ENCODE assay signal across 8 cellular contexts in genomic region chr11:115631609-115632008, GRCh38.
"Had no signal": no experiment of that assay in that cellular context is flagged by ENCODE, and none has a peak within 500 bp of the region (broad histone marks: within the 10 kb centered on the region; RNA-seq: fewer than 3 reads in every experiment).

No MANE protein-coding gene starts in this region.

- ATAC-seq: GM12878 had no signal

- FAIRE-seq: G401.6, GM12878, GM12891, GM12892, GM18507, GM19239 had no signal

- DNase-seq: GDM1, GF-D8 had no signal

- H3K4me3 ChIP-seq: GM12878 had no signal
